ENCODE assay signal across 9 cellular contexts in the genomic region with DNA sequence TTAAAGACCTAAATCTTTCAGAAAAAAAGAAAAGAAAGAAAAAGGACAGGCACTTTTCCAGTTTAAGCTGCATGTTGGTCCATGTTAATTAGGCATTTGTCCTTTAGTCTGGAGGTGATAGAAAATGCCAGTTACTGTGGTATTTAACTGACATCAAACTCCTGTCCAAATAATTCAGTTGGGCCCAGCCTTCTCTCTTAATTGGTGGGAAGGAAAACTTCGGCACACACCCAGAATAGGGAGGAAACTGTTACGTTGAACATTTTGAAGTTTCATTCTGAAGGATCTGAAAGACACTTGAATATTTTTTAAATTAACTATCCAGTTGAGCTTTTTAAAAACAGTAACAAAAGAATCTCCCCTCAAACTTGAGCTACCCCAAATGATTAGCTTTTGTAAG. TPM values are rescaled to one million over a fixed set of nuclear protein-coding genes. Genes with fewer than 3 reads are reported as not detected.
A peak's percentile ranks its signal among the peaks of the same experiment; 100 is the strongest.
DNase-seq lines count a peak whose midpoint lies in the region; ATAC-seq and TF ChIP-seq lines count a peak whose summit lies in the region.
"Had no signal": no experiment of that assay in that cellular context is flagged by ENCODE, and none has a peak within 500 bp of the region (broad histone marks: within the 10 kb centered on the region; RNA-seq: fewer than 3 reads in every experiment).

No MANE protein-coding gene starts in this region.

- H3K27me3 Mint-ChIP-seq in activated naive CD4-positive, alpha-beta T cell treated with anti-CD3 and anti-CD28 coated beads for 36 hours (ENCODE audit: low read depth): no peaks in the 10 kb centered on the region
- no peaks in the 10 kb centered on the region for H3K27me3 Mint-ChIP-seq in activated CD8-positive, alpha-beta T cell treated with anti-CD3 and anti-CD28 coated beads, Interleukin-2, amount 10 ng/mL, durations not matched to agents 7 days and 5 days (ENCODE audit: low read depth)

- H3K4me1 Mint-ChIP-seq in activated naive CD4-positive, alpha-beta T cell treated with anti-CD3 and anti-CD28 coated beads for 36 hours (ENCODE audit: low read depth): peaks cover 80% of the 10 kb centered on the region
- peaks cover 74% of the 10 kb centered on the region for H3K4me1 Mint-ChIP-seq in activated CD8-positive, alpha-beta T cell treated with anti-CD3 and anti-CD28 coated beads, Interleukin-2, amount 10 ng/mL, durations not matched to agents 7 days and 5 days (ENCODE audit: low read depth)

- DNase-seq in activated naive CD4-positive, alpha-beta T cell treated with anti-CD3 and anti-CD28 coated beads for 36 hours: no peak
- DNase-seq in activated naive CD4-positive, alpha-beta T cell treated with anti-CD3 and anti-CD28 coated beads, Interleukin-2, amount 50 U/mL, for 16 hours: no peak
- no peak for DNase-seq in activated CD8-positive, alpha-beta T cell treated with anti-CD3 and anti-CD28 coated beads, Interleukin-2, amount 10 ng/mL, durations not matched to agents 7 days and 5 days
- no peak for DNase-seq in left lung
- DNase-seq in thyroid gland: no peak
- DNase-seq in activated gamma-delta T cell (lab: John Stamatoyannopoulos, UW): no peak
- DNase-seq: COR-L47 had no signal

- 63 to 65% methylated on average over 2 of the region's 2 CpGs for WGBS in thyroid gland, 2 donors

- peak overlapping the region; percentile 79 for H3K4me3 Mint-ChIP-seq in activated naive CD4-positive, alpha-beta T cell treated with anti-CD3 and anti-CD28 coated beads for 36 hours
- H3K4me3 Mint-ChIP-seq in activated CD8-positive, alpha-beta T cell treated with anti-CD3 and anti-CD28 coated beads, Interleukin-2, amount 10 ng/mL, durations not matched to agents 7 days and 5 days: peak overlapping the region; percentile 76

- peak overlapping the region; percentile 98 for H3K27ac Mint-ChIP-seq in activated naive CD4-positive, alpha-beta T cell treated with anti-CD3 and anti-CD28 coated beads for 36 hours
- H3K27ac Mint-ChIP-seq in activated CD8-positive, alpha-beta T cell treated with anti-CD3 and anti-CD28 coated beads, Interleukin-2, amount 10 ng/mL, durations not matched to agents 7 days and 5 days: peak overlapping the region; percentile 92

- TF ChIP-seq CTCF in left lung (IDR thresholded peaks at IDR 0.05) (no peak), thyroid gland (IDR thresholded peaks at IDR 0.05) (no peak)

- H3K27ac ChIP-seq in left lung (peak overlapping the region; percentile 58 to 74), thyroid gland (peak overlapping the region; percentile 0 to 50 (median 45))

- ATAC-seq in activated CD8-positive, alpha-beta T cell treated with anti-CD3 and anti-CD28 coated beads, Interleukin-2, amount 10 ng/mL, durations not matched to agents 7 days and 5 days: no peak
- ATAC-seq in left lung (no peak), HG03108 (IDR thresholded peaks at IDR 0.05; ENCODE audit: unreplicated experiment) (no peak), SK-N-SH treated with all-trans-retinoic acid at 6 μM for 48 hours (no peak)

- no peak overlapping the region for H3K4me3 ChIP-seq in left lung
- no peak overlapping the region for H3K4me3 ChIP-seq in thyroid gland (replicated peaks in 1 of 3)

- POLR2A ChIA-PET in activated CD8-positive, alpha-beta T cell treated with anti-CD3 and anti-CD28 coated beads, Interleukin-2, amount 10 ng/mL, durations not matched to agents 7 days and 5 days (lab: Charles Lee): interaction anchor here (0.6 to 5.3 kb wide), 6 partner anchors 9 to 221 kb away, joined by 3 to 52 read pairs (median 6); partner anchors contain the start of gene RREB1

- H3K36me3 ChIP-seq in left lung: no peaks in the 10 kb centered on the region
- no peaks in the 10 kb centered on the region for H3K36me3 ChIP-seq in thyroid gland

- no peaks in the 10 kb centered on the region for H3K36me3 Mint-ChIP-seq in activated naive CD4-positive, alpha-beta T cell treated with anti-CD3 and anti-CD28 coated beads for 36 hours (ENCODE audit: low read depth)
- H3K36me3 Mint-ChIP-seq in activated CD8-positive, alpha-beta T cell treated with anti-CD3 and anti-CD28 coated beads, Interleukin-2, amount 10 ng/mL, durations not matched to agents 7 days and 5 days (ENCODE audit: low read depth): peaks cover 4% of the 10 kb centered on the region

- no peaks in the 10 kb centered on the region for H3K9me3 Mint-ChIP-seq in activated naive CD4-positive, alpha-beta T cell treated with anti-CD3 and anti-CD28 coated beads for 36 hours
- no peaks in the 10 kb centered on the region for H3K9me3 Mint-ChIP-seq in activated CD8-positive, alpha-beta T cell treated with anti-CD3 and anti-CD28 coated beads, Interleukin-2, amount 10 ng/mL, durations not matched to agents 7 days and 5 days (ENCODE audit: insufficient read depth)

- no peaks in the 10 kb centered on the region for H3K9me3 ChIP-seq in left lung
- H3K9me3 ChIP-seq in thyroid gland: no peaks in the 10 kb centered on the region

- CTCF ChIA-PET in activated naive CD4-positive, alpha-beta T cell treated with anti-CD3 and anti-CD28 coated beads for 36 hours (lab: Charles Lee): interaction anchor here (0.7 to 2.4 kb wide), 8 partner anchors 10 to 478 kb away, joined by 3 to 9 read pairs (median 3); no protein-coding TSS in a partner anchor
- CTCF ChIA-PET in activated CD8-positive, alpha-beta T cell treated with anti-CD3 and anti-CD28 coated beads, Interleukin-2, amount 10 ng/mL, durations not matched to agents 7 days and 5 days (lab: Charles Lee): interaction anchor here (0.9 to 1.8 kb wide), 10 partner anchors 9 to 442 kb away, joined by 3 to 10 read pairs (median 4); no protein-coding TSS in a partner anchor

- TF ChIP-seq POLR2A in thyroid gland (IDR thresholded peaks at IDR 0.05): no peak

- no peaks in the 10 kb centered on the region for H3K27me3 ChIP-seq in left lung
- H3K27me3 ChIP-seq in thyroid gland: no peaks in the 10 kb centered on the region

- intact Hi-C loops in activated naive CD4-positive, alpha-beta T cell treated with anti-CD3 and anti-CD28 coated beads for 36 hours (cut with micrococcal nuclease): loop anchor here (1.0 to 10.0 kb wide), 6 partner anchors 8 to 553 kb away; partner anchors contain the start of genes LY86 and SSR1
- intact Hi-C loops in left lung (cut with DNase I) (no loop called here), thyroid gland (cut with DNase I) (no loop called here)

- H3K4me1 ChIP-seq in left lung: peaks cover 26 to 78% of the 10 kb centered on the region in 2 donors
- H3K4me1 ChIP-seq in thyroid gland: peaks cover 20 to 55% of the 10 kb centered on the region in 2 donors

TF ChIP-seq in SK-N-SH treated with all-trans-retinoic acid at 6 μM for 48 hours, 23 proteins besides CTCF, POLR2A, EP300 and RAD21:
- TF ChIP-seq ESRRG (CRISPR knock-in tag; IDR thresholded peaks at IDR 0.05) (no peak), CREB5 (CRISPR knock-in tag; IDR thresholded peaks at IDR 0.05; ENCODE audit: low read depth) (no peak), POU6F1 (CRISPR knock-in tag; IDR thresholded peaks at IDR 0.05; ENCODE audit: borderline replicate concordance, low read depth) (no peak), SNAI2 (CRISPR knock-in tag; IDR thresholded peaks at IDR 0.05) (no peak), ZFP3 (CRISPR knock-in tag; IDR thresholded peaks at IDR 0.05) (no peak), ZFP30 (CRISPR knock-in tag; IDR thresholded peaks at IDR 0.05) (no peak), PPARA (CRISPR knock-in tag; IDR thresholded peaks at IDR 0.05; ENCODE audit: borderline replicate concordance) (no peak)
- TF ChIP-seq, protein P1, sequence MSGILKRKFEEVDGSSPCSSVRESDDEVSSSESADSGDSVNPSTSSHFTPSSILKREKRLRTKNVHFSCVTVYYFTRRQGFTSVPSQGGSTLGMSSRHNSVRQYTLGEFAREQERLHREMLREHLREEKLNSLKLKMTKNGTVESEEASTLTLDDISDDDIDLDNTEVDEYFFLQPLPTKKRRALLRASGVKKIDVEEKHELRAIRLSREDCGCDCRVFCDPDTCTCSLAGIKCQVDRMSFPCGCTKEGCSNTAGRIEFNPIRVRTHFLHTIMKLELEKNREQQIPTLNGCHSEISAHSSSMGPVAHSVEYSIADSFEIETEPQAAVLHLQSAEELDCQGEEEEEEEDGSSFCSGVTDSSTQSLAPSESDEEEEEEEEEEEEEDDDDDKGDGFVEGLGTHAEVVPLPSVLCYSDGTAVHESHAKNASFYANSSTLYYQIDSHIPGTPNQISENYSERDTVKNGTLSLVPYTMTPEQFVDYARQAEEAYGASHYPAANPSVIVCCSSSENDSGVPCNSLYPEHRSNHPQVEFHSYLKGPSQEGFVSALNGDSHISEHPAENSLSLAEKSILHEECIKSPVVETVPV (CRISPR knock-in tag; IDR thresholded peaks at IDR 0.05): no peak

RNA-seq across cellular contexts. Expression of gene RREB1, which starts 30.4 kb away (rescaled TPM):
- total RNA-seq in activated naive CD4-positive, alpha-beta T cell treated with anti-CD3 and anti-CD28 coated beads for 36 hours: 10 to 100 TPM; 10.8 to 12.2 TPM
- 10 to 100 TPM; 27.5 to 29.0 TPM for total RNA-seq in activated CD8-positive, alpha-beta T cell treated with anti-CD3 and anti-CD28 coated beads, Interleukin-2, amount 10 ng/mL, durations not matched to agents 7 days and 5 days
- total RNA-seq in left lung (10 to 100 TPM; 49.3 to 54.0 TPM), thyroid gland (10 to 100 TPM; 48.0 to 91.3 (median 57.1) TPM)
